Comparison of ENCODE assay signal across 1 cellular context in genomic region chr18:29309352-29309751, GRCh38.
TF ChIP-seq lines count a peak whose summit lies in the region.

No MANE protein-coding gene starts in this region.

TF ChIP-seq in SK-N-SH, 30 proteins besides CTCF, POLR2A, EP300 and RAD21 (continued from another document):
- TF ChIP-seq USF1 (IDR thresholded peaks at IDR 0.05; ENCODE audit: borderline replicate concordance, low read depth) (no peak), MAX (IDR thresholded peaks at IDR 0.05; ENCODE audit: low read depth) (no peak)
TF ChIP-seq in SK-N-SH: peak in this region for 0.
